8 cellular contexts compared by ENCODE assay signal in genomic region chr11:72040497-72041363, GRCh38. TPM values are rescaled to one million over a fixed set of nuclear protein-coding genes. Genes with fewer than 3 reads are reported as not detected.
DNase-seq lines count a peak whose midpoint lies in the region; ATAC-seq, FAIRE-seq and TF ChIP-seq lines count a peak whose summit lies in the region.

No MANE protein-coding gene starts in this region.

- in situ Hi-C loops in astrocyte of the spinal cord (cut with HindIII; ENCODE audit: low sequenced_read_pairs) = no loop called here

- H3K27ac ChIP-seq in hepatocyte = peak overlapping the region; percentile 99

- no peak for TF ChIP-seq CTCF in astrocyte of the spinal cord (IDR thresholded peaks at IDR 0.05; ENCODE audit: low read depth, low read length)
- no peak for TF ChIP-seq CTCF in hepatocyte (IDR thresholded peaks at IDR 0.05; ENCODE audit: poor library complexity)

- peaks cover 80% of the 10 kb centered on the region for H3K79me2 ChIP-seq in hepatocyte

- peak overlapping the region; percentile 62 for H2AFZ ChIP-seq in hepatocyte

- peak overlapping the region; percentile 95 for H3K4me2 ChIP-seq in hepatocyte

- no peaks in the 10 kb centered on the region for H3K9me2 ChIP-seq in hepatocyte (replicated peaks; ENCODE audit: insufficient read depth)

- no peaks in the 10 kb centered on the region for H3K36me3 ChIP-seq in hepatocyte (replicated peaks; ENCODE audit: insufficient read depth, low read depth)

- no peaks in the 10 kb centered on the region for H3K27me3 ChIP-seq in hepatocyte

- H3K4me1 ChIP-seq in hepatocyte (ENCODE audit: insufficient read depth) = peaks cover 31% of the 10 kb centered on the region

- no peak for FAIRE-seq in urothelium cell line (lab: Jason Lieb, UNC)

- peak overlapping the region; percentile 58 for H3K4me3 ChIP-seq in GM08714 (ENCODE audit: low read length)
- H3K4me3 ChIP-seq in astrocyte of the spinal cord (ENCODE audit: low read depth, low read length) = peak overlapping the region; percentile 73
- peak overlapping the region; percentile 51 for H3K4me3 ChIP-seq in hepatocyte

- no peak for ATAC-seq in GM21390 (IDR thresholded peaks at IDR 0.05; ENCODE audit: unreplicated experiment)

- DNase-seq in NCI-H128 (lab: John Stamatoyannopoulos, UW; ENCODE audit: unreplicated experiment) (peak; percentile 88), T1000 (lab: John Stamatoyannopoulos, UW) (peak; percentile 72), astrocyte of the spinal cord (ENCODE audit: low read depth, low spot score) (peak; percentile 97), hepatocyte (ENCODE audit: low spot score) (peak; percentile 95), putamen (ENCODE audit: low spot score) (peak; percentile 96), urothelium cell line (ENCODE audit: low spot score) (peak; percentile 90)

- peaks cover 26% of the 10 kb centered on the region for H4K20me1 ChIP-seq in hepatocyte (ENCODE audit: insufficient read depth, poor library complexity, severe bottlenecking)

- H3K9me3 ChIP-seq in hepatocyte (ENCODE audit: low read depth) = no peaks in the 10 kb centered on the region

- WGBS in hepatocyte (ENCODE audit: low lambda C conversion rate, missing lambda C conversion rate) = 2% methylated on average over 22 of the region's 23 CpGs

RNA-seq across cellular contexts. Expression of gene NUMA1, which starts 39.6 kb away (rescaled TPM):
- 129 and 140 TPM in 2 replicates for total RNA-seq in hepatocyte
- 103 and 116 TPM in 2 replicates for polyA plus RNA-seq in hepatocyte

RNA-seq across cellular contexts. Expression of gene LRRC51, which starts 39.9 kb away (rescaled TPM):
- total RNA-seq in hepatocyte = 2.1 and 4.5 TPM in 2 replicates
- polyA plus RNA-seq in hepatocyte = 3.7 and 7.8 TPM in 2 replicates

RNA-seq across cellular contexts. Expression of gene IL18BP, which starts 42.0 kb away (rescaled TPM):
- 2.4 and 2.8 TPM in 2 replicates for total RNA-seq in hepatocyte
- polyA plus RNA-seq in hepatocyte = 2.2 and 2.6 TPM in 2 replicates
